ENCODE assay signal across 23 cellular contexts in the genomic region with DNA sequence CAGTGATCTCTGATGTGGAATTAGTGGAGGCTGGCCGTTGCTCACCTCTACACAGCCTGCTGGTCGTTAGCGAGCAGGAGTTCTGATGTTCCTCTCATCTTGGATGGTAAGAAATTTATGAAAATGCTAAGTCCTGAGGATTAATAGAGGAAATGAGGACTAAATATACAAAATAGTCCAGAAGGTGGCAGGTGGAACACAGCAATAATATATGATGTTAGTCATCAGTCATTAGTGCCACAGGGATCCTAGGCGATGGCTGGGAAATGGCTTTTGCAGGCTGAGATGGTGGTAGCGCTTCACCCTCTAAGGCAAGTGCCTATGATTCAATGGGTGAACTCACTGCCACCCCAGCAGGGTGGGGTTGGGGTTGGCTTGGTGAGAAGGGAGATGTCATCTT.
DNase-seq lines count a peak whose midpoint lies in the region; ATAC-seq and TF ChIP-seq lines count a peak whose summit lies in the region.
"Had no signal": no experiment of that assay in that cellular context is flagged by ENCODE, and none has a peak within 500 bp of the region (broad histone marks: within the 10 kb centered on the region; RNA-seq: fewer than 3 reads in every experiment).

No MANE protein-coding gene starts in this region.

- no peak overlapping the region for H3K4me2 ChIP-seq in mammary epithelial cell (ENCODE audit: insufficient read depth, low read depth, low read length)
- H3K4me2 ChIP-seq: GM23338 had no signal

- intact Hi-C loops in mammary epithelial cell (cut with micrococcal nuclease), result loop anchor here (1.0 kb wide), 2 partner anchors 88 to 114 kb away; no protein-coding TSS in a partner anchor
- intact Hi-C loops in breast epithelium (cut with DNase I; ENCODE audit: low total_unique reads), result no loop called here
- intact Hi-C loops in mucosa of descending colon (cut with DNase I, micrococcal nuclease), result no loop called here

- TF ChIP-seq CTCF in mammary epithelial cell (conservative IDR thresholded peaks at IDR 0.05 in 1 of 2, IDR thresholded peaks at IDR 0.05 in 1 of 2; ENCODE audit: extremely low read depth in 1 of 2, insufficient read depth in 1 of 2, low read depth in 1 of 2, low read length in 2 of 2) (peak in 1 of 2 donors; percentile 16), breast epithelium (IDR thresholded peaks at IDR 0.05) (no peak), mucosa of descending colon (IDR thresholded peaks at IDR 0.05) (no peak)

- no peaks in the 10 kb centered on the region for H3K9me3 ChIP-seq in mammary epithelial cell (replicated peaks; ENCODE audit: insufficient read depth, low read length)
- H3K9me3 ChIP-seq in breast epithelium, result no peaks in the 10 kb centered on the region
- no peaks in the 10 kb centered on the region for H3K9me3 ChIP-seq in mucosa of descending colon
- H3K9me3 ChIP-seq: SJCRH30 had no signal

- 80% methylated on average over 5 of the region's 5 CpGs for WGBS in mammary epithelial cell (ENCODE audit: low coverage, missing lambda C conversion rate)

- DNase-seq in mammary epithelial cell (peak; percentile 1), breast epithelium (ENCODE audit: low spot score in 2 of 2) (no peak), RPMI7951 (ENCODE audit: low read depth) (peak; percentile 1), kidney tubule cell (ENCODE audit: low spot score) (peak; percentile 15), mucosa of descending colon (no peak), D341Med (ENCODE audit: low spot score) (no peak)
- no peak for DNase-seq in stimulated activated CD4-positive, alpha-beta T cell treated with anti-CD3 and anti-CD28 coated beads, Interleukin-4, amount 100 ng/mL, for 24 hours
- DNase-seq: 8988T, DMS53, HCEC 1CT, IMR-90, KG1, MM.1S, NCI-H1436, NCI-H2029, NCI-H446 treated with DMSO at 0.1 percent for 48 hours, NCI-H69, OCI-M1, SJCRH30 had no signal

- no peak overlapping the region for H2AFZ ChIP-seq in mammary epithelial cell (ENCODE audit: low read depth, low read length)

- H3K4me1 ChIP-seq in mammary epithelial cell (ENCODE audit: insufficient read depth, low read length) (no peaks in the 10 kb centered on the region), breast epithelium (no peaks in the 10 kb centered on the region), mucosa of descending colon (ENCODE audit: low read depth) (no peaks in the 10 kb centered on the region)
- H3K4me1 ChIP-seq: SJCRH30 had no signal

- no TSS peak for BruUV-seq in mammary epithelial cell (replicated peaks; lab: Mats Ljungman, UMichigan)

- in situ Hi-C loops in mammary epithelial cell (cut with MboI; ENCODE audit: low sequenced_read_pairs in 2 of 2), result loop anchor here in 1 of 2 donors (25.0 kb wide), 1 partner anchor 99 kb away; no protein-coding TSS in a partner anchor

- H3K36me3 ChIP-seq in mammary epithelial cell (ENCODE audit: insufficient read depth, low read length) (no peaks in the 10 kb centered on the region), breast epithelium (no peaks in the 10 kb centered on the region), mucosa of descending colon (ENCODE audit: low read depth) (no peaks in the 10 kb centered on the region)
- H3K36me3 ChIP-seq: SJCRH30 had no signal

- dilution Hi-C loops in mammary epithelial cell (cut with HindIII; ENCODE audit: low sequenced_read_pairs), result no loop called here

- H3K79me2 ChIP-seq in mammary epithelial cell (ENCODE audit: insufficient read depth, low read length), result no peaks in the 10 kb centered on the region

- H4K20me1 ChIP-seq in mammary epithelial cell (ENCODE audit: insufficient read depth, low read length), result no peaks in the 10 kb centered on the region

- no peak for ATAC-seq in mucosa of descending colon
- ATAC-seq: GM23338, Right ventricle myocardium inferior, SK-N-SH treated with all-trans-retinoic acid at 6 μM for 48 hours had no signal

- no peak for TF ChIP-seq POLR2A in breast epithelium (IDR thresholded peaks at IDR 0.05)

- H3K27me3 ChIP-seq in mammary epithelial cell (ENCODE audit: insufficient read depth, low read length) (no peaks in the 10 kb centered on the region), breast epithelium (no peaks in the 10 kb centered on the region)
- H3K27me3 ChIP-seq: SJCRH30 had no signal

- no peak overlapping the region for H3K27ac ChIP-seq in mammary epithelial cell (ENCODE audit: insufficient read depth, low read depth, low read length)
- H3K27ac ChIP-seq in breast epithelium, result no peak overlapping the region
- peak overlapping the region; percentile 27 for H3K27ac ChIP-seq in temporal lobe (ENCODE audit: low read depth, low read length)
- H3K27ac ChIP-seq: SJCRH30 had no signal

- CTCF ChIA-PET in mammary epithelial cell (lab: Charles Lee; ENCODE audit: low non-redundant PET), result interaction anchor here (0.7 kb wide), 1 partner anchor 924 kb away, joined by 3 read pairs; no protein-coding TSS in a partner anchor

- H3K4me3 ChIP-seq in mammary epithelial cell (replicated peaks in 1 of 3; ENCODE audit: insufficient read depth in 1 of 3, low read depth in 2 of 3, low read length in 3 of 3) (no peak overlapping the region), breast epithelium (no peak overlapping the region), mucosa of descending colon (no peak overlapping the region)
- H3K4me3 ChIP-seq: GM23338, SJCRH30 had no signal

- no peak overlapping the region for H3K9ac ChIP-seq in mammary epithelial cell (ENCODE audit: insufficient read depth, low read length)

Comparison
In these comparisons a context has a peak if more than half of its experiments do, and no peak if none do; other contexts are left out.
1. DNase-seq: peak in mammary epithelial cell (single experiment), RPMI7951 (single experiment) and kidney tubule cell (single experiment); none in breast epithelium (0 of 2), mucosa of descending colon (0 of 3), stimulated activated CD4-positive, alpha-beta T cell treated with anti-CD3 and anti-CD28 coated beads, Interleukin-4, amount 100 ng/mL, for 24 hours (single experiment) and D341Med (single experiment).